Comparison of ENCODE assay signal across 3 cellular contexts in genomic region chrX:123499787-123500186, GRCh38.
"Had no signal": no experiment of that assay in that cellular context is flagged by ENCODE, and none has a peak within 500 bp of the region (broad histone marks: within the 10 kb centered on the region; RNA-seq: fewer than 3 reads in every experiment).

No MANE protein-coding gene starts in this region.

- H3K4me3 ChIP-seq: GM12878 had no signal

- DNase-seq: GDM1, GF-D8 had no signal

- ATAC-seq: GM12878 had no signal
